ENCODE assay signal across 22 cellular contexts in the genomic region with DNA sequence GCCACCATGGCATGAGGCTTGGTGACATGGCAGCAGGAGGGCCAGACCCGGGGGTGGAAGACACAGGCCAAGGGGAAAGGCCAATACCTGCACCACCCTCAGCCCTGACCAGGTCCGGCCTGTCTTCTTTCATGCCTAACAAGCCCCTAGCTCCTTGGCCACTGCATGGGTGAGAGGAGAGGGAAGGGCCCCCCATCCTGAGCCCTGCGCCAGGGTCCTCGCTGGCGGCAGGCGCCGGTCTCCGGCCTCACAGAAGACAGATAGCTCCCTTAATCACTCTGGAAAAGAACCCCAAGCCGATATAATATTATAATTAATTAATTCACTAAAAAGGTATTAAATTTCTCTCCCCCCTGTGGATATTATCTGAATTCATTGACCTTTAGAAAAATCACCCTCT. TPM values are rescaled to one million over a fixed set of nuclear protein-coding genes. Genes with fewer than 3 reads are reported as not detected.
"Had no signal": no experiment of that assay in that cellular context is flagged by ENCODE, and none has a peak within 500 bp of the region (broad histone marks: within the 10 kb centered on the region; RNA-seq: fewer than 3 reads in every experiment).

No MANE protein-coding gene starts in this region.

- H3K27ac ChIP-seq: heart right ventricle, left lung, ovary, testis, tibial nerve had no signal

- H3K36me3 Mint-ChIP-seq: natural killer cell; stimulated activated memory B cell treated with anti-CD40 and anti-IgM and Interleukin-4, amounts not matched to agents 10 μg/mL and 1 μg/mL and 100 μg/mL, for 72 hours had no signal

- H3K4me3 ChIP-seq: dorsolateral prefrontal cortex, heart right ventricle, left lung, mucosa of descending colon, ovary, smooth muscle cell, testis, tibial nerve had no signal

- DNase-seq: caudate nucleus; cortex of kidney; effector CD8-positive, alpha-beta T cell; heart right ventricle; hypothalamus; mucosa of descending colon; natural killer cell; ovary; stimulated activated CD4-positive, alpha-beta T cell treated with anti-CD3 and anti-CD28 coated beads, Interleukin-4, amount 100 ng/mL, for 1 hour; stimulated activated CD8-positive, alpha-beta memory T cell treated with anti-CD3 and anti-CD28 coated beads, Interleukin-4, amount 100 ng/mL, for 48 hours; stimulated activated naive CD8-positive, alpha-beta T cell treated with anti-CD3 and anti-CD28 coated beads, Interleukin-15, amount 100 ng/mL, for 72 hours; testis had no signal

- H3K9me3 Mint-ChIP-seq: natural killer cell; neural crest cell; stimulated activated memory B cell treated with anti-CD40 and anti-IgM and Interleukin-4, amounts not matched to agents 10 μg/mL and 1 μg/mL and 100 μg/mL, for 72 hours; stimulated activated naive CD8-positive, alpha-beta T cell treated with anti-CD3 and anti-CD28 coated beads, Interleukin-15, amount 100 ng/mL, for 72 hours had no signal

- H3K4me3 Mint-ChIP-seq: natural killer cell; neural crest cell; stimulated activated naive CD8-positive, alpha-beta T cell treated with anti-CD3 and anti-CD28 coated beads, Interleukin-15, amount 100 ng/mL, for 72 hours had no signal

- H3K36me3 ChIP-seq: ovary had no signal

- H3K27ac Mint-ChIP-seq: natural killer cell; progenitor cell of endocrine pancreas; stimulated activated memory B cell treated with anti-CD40 and anti-IgM and Interleukin-4, amounts not matched to agents 10 μg/mL and 1 μg/mL and 100 μg/mL, for 72 hours; stimulated activated naive CD8-positive, alpha-beta T cell treated with anti-CD3 and anti-CD28 coated beads, Interleukin-15, amount 100 ng/mL, for 72 hours had no signal

- H3K9me3 ChIP-seq: heart right ventricle, left lung, mucosa of descending colon, ovary, testis, tibial nerve had no signal

- ATAC-seq: esophagus mucosa; heart right ventricle; left lung; mucosa of descending colon; natural killer cell; right cardiac atrium; stimulated activated memory B cell treated with anti-CD40 and anti-IgM and Interleukin-4, amounts not matched to agents 10 μg/mL and 1 μg/mL and 100 μg/mL, for 72 hours; stimulated activated naive CD8-positive, alpha-beta T cell treated with anti-CD3 and anti-CD28 coated beads, Interleukin-15, amount 100 ng/mL, for 72 hours had no signal

- H3K4me2 ChIP-seq: smooth muscle cell had no signal

- H3K27me3 ChIP-seq: dorsolateral prefrontal cortex, ovary, testis had no signal

RNA-seq across cellular contexts. Expression of gene MDFI, which starts 41.4 kb away (rescaled TPM):
- total RNA-seq: natural killer cell had no signal
- polyA plus RNA-seq: fibroblast of lung had no signal
